ENCODE assay signal across 8 cellular contexts in genomic region chr9:135500071-135500524, GRCh38. TPM values are rescaled to one million over a fixed set of nuclear protein-coding genes. Genes with fewer than 3 reads are reported as not detected.
A peak's percentile ranks its signal among the peaks of the same experiment; 100 is the strongest.
DNase-seq lines count a peak whose midpoint lies in the region; ATAC-seq and TF ChIP-seq lines count a peak whose summit lies in the region.

No MANE protein-coding gene starts in this region.

- H3K9me3 ChIP-seq in adipocyte (ENCODE audit: control insufficient read depth, low read length) (no peaks in the 10 kb centered on the region), spleen (no peaks in the 10 kb centered on the region)

- intact Hi-C loops in spleen (cut with DNase I; ENCODE audit: low total_unique reads), result no loop called here

- WGBS in spleen, 5 donors, result 0 to 1% (median 0%) methylated on average over 1 to 29 of the region's 29 CpGs

- H3K4me3 ChIP-seq in GM12865 (ENCODE audit: low read depth, low read length), result peak overlapping the region; percentile 78
- H3K4me3 ChIP-seq in adipocyte (ENCODE audit: low read length), result peak overlapping the region; percentile 90
- H3K4me3 ChIP-seq in iPS-11a (ENCODE audit: low read depth, low read length), result peak overlapping the region; percentile 73
- peak overlapping the region; percentile 78 to 100 (median 94) for H3K4me3 ChIP-seq in spleen

- H3K27ac ChIP-seq in spleen, result peak overlapping the region; percentile 3 to 91 (median 77)

- DNase-seq in GM12865 (ENCODE audit: low read depth), result no peak
- no peak for DNase-seq in adipocyte (ENCODE audit: low read depth)
- DNase-seq in spleen, result no peak
- DNase-seq in midbrain (lab: John Stamatoyannopoulos, UW), result no peak
- no peak for DNase-seq in NCI-H774 (lab: John Stamatoyannopoulos, UW)

- no peaks in the 10 kb centered on the region for H3K27me3 ChIP-seq in adipocyte (replicated peaks; ENCODE audit: control insufficient read depth, insufficient read depth, low read length)
- no peaks in the 10 kb centered on the region for H3K27me3 ChIP-seq in spleen (replicated peaks in 1 of 7)

- no peak for TF ChIP-seq POLR2A in spleen (IDR thresholded peaks at IDR 0.05)

- H3K4me1 ChIP-seq in adipocyte (ENCODE audit: control insufficient read depth, insufficient read depth, low read length), result peaks cover 18% of the 10 kb centered on the region
- H3K4me1 ChIP-seq in spleen, result peaks cover 16 to 61% (median 40%) of the 10 kb centered on the region in 6 donors

- TF ChIP-seq CTCF in GM12865 (IDR thresholded peaks at IDR 0.05; ENCODE audit: insufficient read depth, low read depth, low read length, missing control alignments) (no peak), spleen (IDR thresholded peaks at IDR 0.05 in 8 of 11, conservative IDR thresholded peaks at IDR 0.05 in 3 of 11) (no peak)

- H3K36me3 ChIP-seq in adipocyte (ENCODE audit: control insufficient read depth, insufficient read depth, low read length, severe bottlenecking) (peaks cover 24% of the 10 kb centered on the region), spleen (peaks cover 0 to 35% (median 26%) of the 10 kb centered on the region in 6 donors)

- peak overlapping the region; percentile 94 for H3K9ac ChIP-seq in adipocyte (ENCODE audit: low read length)

- peak; percentile 2 for ATAC-seq in HG03196 (IDR thresholded peaks at IDR 0.05; ENCODE audit: unreplicated experiment)
- ATAC-seq in esophagus mucosa, result no peak

RNA-seq across cellular contexts. Expression of gene MRPS2, which starts 0.4 kb away (rescaled TPM):
- 10 to 100 TPM; 19.2 to 34.1 (median 24.1) TPM for total RNA-seq in spleen
- polyA plus RNA-seq in spleen, result 10 to 100 TPM; 29.8 to 40.6 (median 34.5) TPM
- total RNA-seq in esophagus mucosa, result 25.5 TPM

RNA-seq across cellular contexts. Expression of gene PPP1R26, which starts 20.5 kb away (rescaled TPM):
- total RNA-seq in spleen (10 to 100 TPM in 2 of 7 donors, 1 to 10 TPM in 5; 6.7 to 18.7 (median 9.7) TPM), esophagus mucosa (5.2 TPM)
- polyA plus RNA-seq in spleen, result 1 to 10 TPM; 1.8 to 4.5 (median 2.3) TPM

RNA-seq across cellular contexts. Expression of gene LCN1, which starts 21.1 kb away (rescaled TPM):
- total RNA-seq in spleen (not detected), esophagus mucosa (not detected)
- polyA plus RNA-seq in spleen, result under 1 TPM in 1 of 3 donors, not detected in 2; 0.09 TPM

RNA-seq across cellular contexts. Expression of gene OBP2A, which starts 45.8 kb away (rescaled TPM):
- total RNA-seq in spleen, result under 1 TPM in 1 of 7 donors, not detected in 6; 0.40 TPM
- not detected for polyA plus RNA-seq in spleen
- total RNA-seq in esophagus mucosa, result not detected
